Comparison of ENCODE assay signal across 8 cellular contexts in the genomic region with DNA sequence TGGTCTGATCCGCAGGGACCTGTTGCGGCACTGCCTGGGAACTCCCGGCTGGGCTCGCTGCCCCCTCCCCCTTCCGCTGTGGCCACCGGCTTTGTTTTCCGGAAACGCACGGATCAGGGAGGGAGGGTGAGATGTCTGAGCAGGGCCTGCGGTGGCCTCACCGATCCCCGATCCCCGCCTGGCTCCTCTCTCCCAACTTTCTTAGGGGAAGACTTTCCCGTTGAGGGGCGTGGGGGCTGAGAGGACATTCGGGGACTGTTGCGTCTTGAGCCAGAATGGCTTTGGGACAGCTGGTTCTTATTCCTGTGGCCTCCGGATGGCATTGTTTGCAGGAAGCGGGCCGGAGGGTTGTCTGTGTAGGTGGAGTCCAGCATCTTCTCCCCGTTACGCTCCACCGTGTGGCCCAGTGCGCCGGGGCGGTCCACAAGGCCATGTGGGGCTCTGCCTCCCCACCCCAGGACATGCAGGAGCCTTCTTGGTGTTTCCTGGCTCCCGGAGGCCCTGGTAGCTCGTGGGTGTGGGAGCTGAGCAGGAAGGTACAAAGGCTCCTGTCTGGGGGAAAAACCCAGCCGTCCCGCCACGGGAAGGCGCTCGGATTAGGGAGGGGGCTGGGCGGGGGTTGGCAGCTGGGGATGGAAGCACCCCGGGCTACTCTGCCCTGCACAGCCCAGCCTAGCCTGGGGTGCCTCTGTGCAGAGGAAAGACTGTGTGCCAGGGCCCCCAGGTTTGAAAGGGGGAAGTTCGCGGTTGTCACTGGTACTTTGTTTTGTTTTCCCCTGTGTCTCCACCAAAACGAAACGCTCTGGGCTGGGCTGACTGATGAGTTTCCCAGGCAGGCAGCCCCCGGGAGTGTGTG. TPM values are rescaled to one million over a fixed set of nuclear protein-coding genes. Genes with fewer than 3 reads are reported as not detected.
A peak's percentile ranks its signal among the peaks of the same experiment; 100 is the strongest.
DNase-seq lines count a peak whose midpoint lies in the region; ATAC-seq and TF ChIP-seq lines count a peak whose summit lies in the region.

No MANE protein-coding gene starts in this region.

- H3K36me3 ChIP-seq in Peyer's patch = no peaks in the 10 kb centered on the region

- peaks cover 0 to 40% (median 26%) of the 10 kb centered on the region in 4 donors for H3K4me1 ChIP-seq in Peyer's patch

- H3K9me3 Mint-ChIP-seq in nephron = no peaks in the 10 kb centered on the region
- no peaks in the 10 kb centered on the region for H3K9me3 Mint-ChIP-seq in stimulated activated naive CD8-positive, alpha-beta T cell treated with anti-CD3 and anti-CD28 coated beads, Interleukin-15, amount 100 ng/mL, for 72 hours

- peak; percentile 28 for ATAC-seq in HG02970 (IDR thresholded peaks at IDR 0.05; ENCODE audit: low FRiP score, unreplicated experiment)
- peak; percentile 73 for ATAC-seq in stimulated activated naive CD8-positive, alpha-beta T cell treated with anti-CD3 and anti-CD28 coated beads, Interleukin-15, amount 100 ng/mL, for 72 hours
- ATAC-seq in HG02852 (IDR thresholded peaks at IDR 0.05; ENCODE audit: unreplicated experiment) = no peak

- H3K9me3 ChIP-seq in Peyer's patch = no peaks in the 10 kb centered on the region

- peak overlapping the region; percentile 89 to 95 (median 93) for H3K27ac Mint-ChIP-seq in nephron
- H3K27ac Mint-ChIP-seq in stimulated activated naive CD8-positive, alpha-beta T cell treated with anti-CD3 and anti-CD28 coated beads, Interleukin-15, amount 100 ng/mL, for 72 hours = peak overlapping the region; percentile 84 to 94

- H3K27ac ChIP-seq in Peyer's patch = peak overlapping the region; percentile 90 to 98 (median 98)

- peaks cover 17% of the 10 kb centered on the region for H3K4me1 Mint-ChIP-seq in nephron
- H3K4me1 Mint-ChIP-seq in stimulated activated naive CD8-positive, alpha-beta T cell treated with anti-CD3 and anti-CD28 coated beads, Interleukin-15, amount 100 ng/mL, for 72 hours = peaks cover 43% of the 10 kb centered on the region

- peak overlapping the region; percentile 92 to 95 (median 94) for H3K4me3 Mint-ChIP-seq in nephron
- H3K4me3 Mint-ChIP-seq in stimulated activated naive CD8-positive, alpha-beta T cell treated with anti-CD3 and anti-CD28 coated beads, Interleukin-15, amount 100 ng/mL, for 72 hours = peak overlapping the region; percentile 94

- H3K36me3 Mint-ChIP-seq in nephron (ENCODE audit: low read depth) = no peaks in the 10 kb centered on the region

- H3K27me3 ChIP-seq in Peyer's patch = no peaks in the 10 kb centered on the region

- peak overlapping the region; percentile 78 to 95 (median 88) for H3K4me3 ChIP-seq in Peyer's patch

- peaks cover 4% of the 10 kb centered on the region for H3K27me3 Mint-ChIP-seq in nephron (ENCODE audit: low read depth)
- H3K27me3 Mint-ChIP-seq in stimulated activated naive CD8-positive, alpha-beta T cell treated with anti-CD3 and anti-CD28 coated beads, Interleukin-15, amount 100 ng/mL, for 72 hours = no peaks in the 10 kb centered on the region

- TF ChIP-seq POLR2A in Peyer's patch (IDR thresholded peaks at IDR 0.05) = no peak

- DNase-seq in DMS 273 (lab: John Stamatoyannopoulos, UW; ENCODE audit: unreplicated experiment) (peak; percentile 77), Peyer's patch (peak; percentile 82 to 91 (median 87)), fibroblast of peridontal ligament (ENCODE audit: extremely low read depth) (peak; percentile 36)
- DNase-seq in activated effector memory CD4-positive, alpha-beta T cell treated with Interleukin-2 at 50 U/mL for 16 hours = peak; percentile 73
- DNase-seq in stimulated activated naive CD8-positive, alpha-beta T cell treated with anti-CD3 and anti-CD28 coated beads, Interleukin-15, amount 100 ng/mL, for 72 hours = peak; percentile 60 to 75

- no peak for TF ChIP-seq CTCF in Peyer's patch (IDR thresholded peaks at IDR 0.05)
- no peak for TF ChIP-seq CTCF in nephron (IDR thresholded peaks at IDR 0.05; ENCODE audit: unreplicated experiment in 3 of 3)

RNA-seq across cellular contexts. Expression of a gene that starts 1.3 kb away (rescaled TPM):
- 100 to 1,000 TPM in 2 of 4 donors, 10 to 100 TPM in 2; 54.5 to 250 (median 103) TPM for total RNA-seq in Peyer's patch

RNA-seq across cellular contexts. Expression of a gene that starts 37.1 kb away (rescaled TPM):
- total RNA-seq in Peyer's patch = 10 to 100 TPM; 18.2 to 33.3 (median 23.8) TPM

RNA-seq across cellular contexts. Expression of a gene that starts 37.1 kb away (rescaled TPM):
- total RNA-seq in Peyer's patch = 10 to 100 TPM; 45.4 to 62.6 (median 57.0) TPM

RNA-seq across cellular contexts. Expression of a gene that starts 57.0 kb away (rescaled TPM):
- total RNA-seq in Peyer's patch = 10 to 100 TPM; 52.0 to 95.9 (median 68.4) TPM

Comparison
In these comparisons a context has a peak if more than half of its experiments do, and no peak if none do; other contexts are left out.
1. DNase-seq: peak in every context shown above with its lines; median percentile 87 in Peyer's patch; 77 in DMS 273; 73 in activated effector memory CD4-positive, alpha-beta T cell treated with Interleukin-2 at 50 U/mL for 16 hours; 68 in stimulated activated naive CD8-positive, alpha-beta T cell treated with anti-CD3 and anti-CD28 coated beads, Interleukin-15, amount 100 ng/mL, for 72 hours; 36 in fibroblast of peridontal ligament.